Comparison of ENCODE assay signal across 8 cellular contexts in genomic region chr2:9630750-9631483, GRCh38. TPM values are rescaled to one million over a fixed set of nuclear protein-coding genes. Genes with fewer than 3 reads are reported as not detected.
DNase-seq lines count a peak whose midpoint lies in the region; ATAC-seq and TF ChIP-seq lines count a peak whose summit lies in the region.

Gene YWHAQ, minus strand, starts transcription at chr2:9630997. Its CDS starts 545 bp downstream, at chr2:9630452.

- in situ Hi-C loops in Panc1 (cut with HindIII; ENCODE audit: low pct_unique_long_range_greater_than_20kb, low sequenced_read_pairs): no loop called here

- no peaks in the 10 kb centered on the region for H3K27me3 Mint-ChIP-seq in activated T-cell treated with anti-CD3 and anti-CD28 coated beads, Interleukin-2, amount 50 U/mL, for 4 hours (ENCODE audit: low read depth)

- ATAC-seq in GM21723 (IDR thresholded peaks at IDR 0.05; ENCODE audit: unreplicated experiment) (peak; percentile 91), Panc1 (peak; percentile 92)
- peak; percentile 89 to 90 for ATAC-seq in activated T-cell treated with anti-CD3 and anti-CD28 coated beads, Interleukin-2, amount 50 U/mL, for 4 hours

- intact Hi-C loops in Panc1 (cut with micrococcal nuclease; ENCODE audit: unreplicated experiment): loop anchor here (10.0 kb wide), 1 partner anchor 164 kb away; no protein-coding TSS in a partner anchor

- TF ChIP-seq CTCF in Panc1 (IDR thresholded peaks at IDR 0.05): no peak

- H3K36me3 ChIP-seq in Panc1 (ENCODE audit: control insufficient read depth, insufficient read depth, low read length): peaks cover 10% of the 10 kb centered on the region
- no peaks in the 10 kb centered on the region for H3K36me3 ChIP-seq in esophagus (ENCODE audit: control insufficient read depth in 2 of 2, insufficient read depth in 2 of 2, low read length in 1 of 2)
- no peaks in the 10 kb centered on the region for H3K36me3 ChIP-seq in mucosa of stomach (ENCODE audit: control insufficient read depth, insufficient read depth, low read length)

- H3K4me3 ChIP-seq in Panc1 (ENCODE audit: low read depth in 2 of 2, low read length in 2 of 2): peak within 1 kb of the TSS; percentile 65 to 91
- H3K4me3 ChIP-seq in esophagus (ENCODE audit: low read depth in 1 of 2, low read length in 2 of 2): peak within 1 kb of the TSS; percentile 81 to 96
- peak within 1 kb of the TSS; percentile 31 for H3K4me3 ChIP-seq in mucosa of stomach (ENCODE audit: low read length)

- peaks cover 39% of the 10 kb centered on the region for H3K36me3 Mint-ChIP-seq in activated T-cell treated with anti-CD3 and anti-CD28 coated beads, Interleukin-2, amount 50 U/mL, for 4 hours (ENCODE audit: insufficient read depth)

- peak within 1 kb of the TSS; percentile 93 for H3K27ac ChIP-seq in Panc1 (ENCODE audit: low read length)
- peak within 1 kb of the TSS; percentile 94 to 97 for H3K27ac ChIP-seq in esophagus (ENCODE audit: low read depth in 2 of 2, low read length in 1 of 2)

- peak within 1 kb of the TSS; percentile 98 for H3K4me3 Mint-ChIP-seq in activated T-cell treated with anti-CD3 and anti-CD28 coated beads, Interleukin-2, amount 50 U/mL, for 4 hours

- H3K4me1 Mint-ChIP-seq in activated T-cell treated with anti-CD3 and anti-CD28 coated beads, Interleukin-2, amount 50 U/mL, for 4 hours (ENCODE audit: low read depth): peaks cover 41% of the 10 kb centered on the region

- no TSS peak for BruUV-seq in Panc1 (replicated peaks; lab: Mats Ljungman, UMichigan)

- DNase-seq in DMS53 (lab: John Stamatoyannopoulos, UW): peak; percentile 99
- DNase-seq in KG1 (lab: John Stamatoyannopoulos, UW): peak; percentile 98
- DNase-seq in Panc1 (ENCODE audit: low read depth, low spot score): peak; percentile 94
- peak; percentile 96 for DNase-seq in activated T-cell treated with anti-CD3 and anti-CD28 coated beads, Interleukin-2, amount 50 U/mL, for 4 hours
- peak; percentile 93 to 96 for DNase-seq in stimulated activated CD8-positive, alpha-beta memory T cell treated with anti-CD3 and anti-CD28 coated beads, Interleukin-7, amount 100 ng/mL, for 1 hour (ENCODE audit: low read depth in 2 of 2)

- 1% methylated on average over 66 to 81 of the region's 81 CpGs for WGBS in esophagus, 2 donors

- no peaks in the 10 kb centered on the region for H3K9me3 Mint-ChIP-seq in activated T-cell treated with anti-CD3 and anti-CD28 coated beads, Interleukin-2, amount 50 U/mL, for 4 hours

- peaks cover 65% of the 10 kb centered on the region for H3K4me1 ChIP-seq in Panc1 (ENCODE audit: control insufficient read depth, insufficient read depth, low read length)
- no peaks in the 10 kb centered on the region for H3K4me1 ChIP-seq in esophagus (ENCODE audit: control insufficient read depth in 2 of 2, insufficient read depth in 2 of 2, low read length in 1 of 2)
- H3K4me1 ChIP-seq in mucosa of stomach (ENCODE audit: control insufficient read depth, insufficient read depth, low read length): peaks cover 11% of the 10 kb centered on the region

- no peaks in the 10 kb centered on the region for H3K9me3 ChIP-seq in Panc1 (ENCODE audit: control insufficient read depth, insufficient read depth, low read depth, low read length)
- H3K9me3 ChIP-seq in esophagus (ENCODE audit: control insufficient read depth in 2 of 2, insufficient read depth in 1 of 2, low read depth in 1 of 2, low read length in 1 of 2): no peaks in the 10 kb centered on the region
- H3K9me3 ChIP-seq in mucosa of stomach (ENCODE audit: control insufficient read depth, low read length): no peaks in the 10 kb centered on the region

- peak within 1 kb of the TSS; percentile 82 for H3K9ac ChIP-seq in mucosa of stomach (ENCODE audit: low read length)

- POLR2A ChIA-PET in Panc1 (lab: Charles Lee): interaction anchor here (0.6 to 1.9 kb wide), 6 partner anchors 26 to 356 kb away, joined by 3 to 9 read pairs (median 4); partner anchors contain the start of gene ADAM17

- H3K27me3 ChIP-seq in Panc1 (ENCODE audit: control insufficient read depth, insufficient read depth, low read length) (no peaks in the 10 kb centered on the region), esophagus (ENCODE audit: control insufficient read depth in 1 of 2, insufficient read depth in 2 of 2, low read length in 2 of 2) (no peaks in the 10 kb centered on the region), mucosa of stomach (ENCODE audit: control insufficient read depth, insufficient read depth, low read length) (no peaks in the 10 kb centered on the region)

- CTCF ChIA-PET in Panc1 (lab: Charles Lee): interaction anchor here (0.9 kb wide), 1 partner anchor 183 kb away, joined by 4 read pairs; no protein-coding TSS in a partner anchor

RNA-seq across cellular contexts. Expression of gene YWHAQ, which starts in this region (rescaled TPM):
- total RNA-seq in Panc1 (2021; ENCODE audit: unreplicated experiment): 683 TPM
- polyA plus RNA-seq in Panc1 (2012; ENCODE audit: insufficient read length): 719 TPM
- 100 to 1,000 TPM; 641 to 717 (median 687) TPM for total RNA-seq in activated T-cell treated with anti-CD3 and anti-CD28 coated beads, Interleukin-2, amount 50 U/mL, for 4 hours
- polyA plus RNA-seq in esophagus: 100 to 1,000 TPM in 1 of 2 donors, 10 to 100 TPM in 1; 81.5 to 163 TPM

Comparison
In these comparisons a context has a peak if more than half of its experiments do, and no peak if none do; other contexts are left out.
1. Peak in every context shown above with its lines: DNase-seq, ATAC-seq, H3K4me3 ChIP-seq and H3K27ac ChIP-seq.
2. H3K4me3 ChIP-seq: peak in every context shown above with its lines; median percentile 88 in esophagus; 78 in Panc1; 31 in mucosa of stomach.